Comparison of ENCODE assay signal across 8 cellular contexts in the genomic region with DNA sequence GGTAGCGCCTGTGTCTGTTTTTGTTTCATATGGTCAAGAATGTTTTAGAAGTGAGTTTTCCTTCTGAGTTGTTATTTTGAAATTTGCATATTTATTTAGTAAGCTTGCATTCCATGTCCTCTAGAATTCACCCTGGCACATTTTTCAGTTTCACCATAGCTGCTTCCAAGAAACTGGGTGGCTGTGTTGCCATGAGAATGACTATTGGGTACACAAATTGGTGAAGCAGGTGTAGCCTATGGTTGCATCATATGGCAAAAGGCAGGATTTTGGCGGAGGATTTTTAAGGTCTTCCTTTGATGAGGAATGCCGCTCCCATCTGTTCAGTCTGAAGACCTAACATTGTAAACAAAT. TPM values are rescaled to one million over a fixed set of nuclear protein-coding genes. Genes with fewer than 3 reads are reported as not detected.
DNase-seq lines count a peak whose midpoint lies in the region; ATAC-seq and TF ChIP-seq lines count a peak whose summit lies in the region.

No MANE protein-coding gene starts in this region.

- H3K4me3 ChIP-seq in HUES48 (ENCODE audit: low read depth, low read length) (peak overlapping the region; percentile 89), gastroesophageal sphincter (peak overlapping the region; percentile 92 to 100), spleen (peak overlapping the region; percentile 72 to 96 (median 82))

- H3K27ac ChIP-seq in HUES48 (ENCODE audit: low read depth, low read length) = no peak overlapping the region
- H3K27ac ChIP-seq in gastroesophageal sphincter = peak overlapping the region; percentile 94 to 100 (median 99)
- H3K27ac ChIP-seq in spleen = peak overlapping the region; percentile 96 to 100 (median 99)

- H3K4me1 ChIP-seq in HUES48 (ENCODE audit: control insufficient read depth, insufficient read depth, low read length) (peaks cover 23% of the 10 kb centered on the region), gastroesophageal sphincter (peaks cover 5 to 56% (median 20%) of the 10 kb centered on the region in 3 donors), spleen (peaks cover 28 to 75% (median 66%) of the 10 kb centered on the region in 6 donors)

- H3K27me3 ChIP-seq in HUES48 (ENCODE audit: control insufficient read depth, insufficient read depth, low read length) (no peaks in the 10 kb centered on the region), gastroesophageal sphincter (no peaks in the 10 kb centered on the region), spleen (replicated peaks in 1 of 7) (no peaks in the 10 kb centered on the region)

- peaks cover 32% of the 10 kb centered on the region for H3K36me3 ChIP-seq in HUES48 (ENCODE audit: control insufficient read depth, insufficient read depth, low read length)
- H3K36me3 ChIP-seq in gastroesophageal sphincter = peaks cover 4 to 33% of the 10 kb centered on the region in 2 donors
- peaks cover 5 to 41% (median 31%) of the 10 kb centered on the region in 6 donors for H3K36me3 ChIP-seq in spleen

- POLR2A ChIA-PET in activated B cell treated with CpG ODN at 0.5 μM for 24 hours (lab: Charles Lee) = interaction anchor here (0.6 to 22.7 kb wide), 12 partner anchors 11 to 152 kb away, joined by 3 to 795 read pairs (median 22); partner anchors contain the start of gene SLC12A3

- H3K9me3 ChIP-seq in HUES48 (ENCODE audit: control insufficient read depth, insufficient read depth, low read length) (no peaks in the 10 kb centered on the region), gastroesophageal sphincter (no peaks in the 10 kb centered on the region), spleen (no peaks in the 10 kb centered on the region)

- TF ChIP-seq EP300 in gastroesophageal sphincter (IDR thresholded peaks at IDR 0.05) = no peak

- intact Hi-C loops in activated B cell treated with CpG ODN at 0.5 μM for 24 hours (cut with micrococcal nuclease) = loop anchor here (1.0 to 10.0 kb wide), 5 partner anchors 8 to 604 kb away; partner anchors contain the start of genes AMFR, CCDC102A, MT1A and MT1M
- intact Hi-C loops in spleen (cut with DNase I; ENCODE audit: low total_unique reads) = loop anchor here (5.0 kb wide), 1 partner anchor 61 kb away; no protein-coding TSS in a partner anchor

- no peak for TF ChIP-seq CTCF in activated B cell treated with CpG ODN at 0.5 μM for 24 hours (IDR thresholded peaks at IDR 0.05)
- TF ChIP-seq CTCF in gastroesophageal sphincter (IDR thresholded peaks at IDR 0.05) = no peak
- peak in 1 of 11 experiments; percentile 4 for TF ChIP-seq CTCF in spleen (IDR thresholded peaks at IDR 0.05 in 8 of 11, conservative IDR thresholded peaks at IDR 0.05 in 3 of 11)

- peaks cover 63% of the 10 kb centered on the region for H3K4me1 Mint-ChIP-seq in activated B cell treated with CpG ODN at 0.5 μM for 24 hours

- CTCF ChIA-PET in activated B cell treated with CpG ODN at 0.5 μM for 24 hours (lab: Charles Lee) = interaction anchor here (0.7 to 2.2 kb wide), 6 partner anchors 20 to 70 kb away, joined by 3 to 8 read pairs (median 6); no protein-coding TSS in a partner anchor

- no peaks in the 10 kb centered on the region for H3K9me3 Mint-ChIP-seq in activated B cell treated with CpG ODN at 0.5 μM for 24 hours

- DNase-seq in activated B cell treated with CpG ODN at 0.5 μM for 24 hours (no peak), spleen (no peak), amniotic stem cell (lab: John Stamatoyannopoulos, UW) (no peak), NCI-H1930 (lab: John Stamatoyannopoulos, UW) (no peak)

- ATAC-seq in activated B cell treated with CpG ODN at 0.5 μM for 24 hours (ENCODE audit: low read depth) = no peak
- ATAC-seq in gastroesophageal sphincter = no peak
- ATAC-seq in GM18867 (IDR thresholded peaks at IDR 0.05; ENCODE audit: unreplicated experiment) = no peak
- ATAC-seq in GM21529 (IDR thresholded peaks at IDR 0.05; ENCODE audit: unreplicated experiment) = no peak

- H3K27me3 Mint-ChIP-seq in activated B cell treated with CpG ODN at 0.5 μM for 24 hours = no peaks in the 10 kb centered on the region

- H3K36me3 Mint-ChIP-seq in activated B cell treated with CpG ODN at 0.5 μM for 24 hours (ENCODE audit: low read depth) = peaks cover 61% of the 10 kb centered on the region

- 13 to 25% methylated on average over 2 to 3 of the region's 3 CpGs for WGBS in gastroesophageal sphincter (ENCODE audit: low coverage in 1 of 2), 2 donors
- 25 to 40% (median 26%) methylated on average over 3 of the region's 3 CpGs for WGBS in spleen, 5 donors

- peak overlapping the region; percentile 95 for H3K27ac Mint-ChIP-seq in activated B cell treated with CpG ODN at 0.5 μM for 24 hours

- peak overlapping the region; percentile 90 for H3K9ac ChIP-seq in HUES48 (ENCODE audit: low read depth, low read length)

- H3K4me3 Mint-ChIP-seq in activated B cell treated with CpG ODN at 0.5 μM for 24 hours = peak overlapping the region; percentile 97

- no peak for TF ChIP-seq POLR2A in gastroesophageal sphincter (IDR thresholded peaks at IDR 0.05)
- no peak for TF ChIP-seq POLR2A in spleen (IDR thresholded peaks at IDR 0.05)

RNA-seq across cellular contexts. Expression of gene HERPUD1, which starts 1.3 kb away (rescaled TPM):
- total RNA-seq in activated B cell treated with CpG ODN at 0.5 μM for 24 hours = 766 and 820 TPM in 2 replicates
- 10 to 100 TPM; 41.2 to 87.5 (median 79.1) TPM for total RNA-seq in gastroesophageal sphincter
- total RNA-seq in spleen = 100 to 1,000 TPM; 162 to 370 (median 205) TPM
- 100 to 1,000 TPM in 1 of 3 donors, 10 to 100 TPM in 2; 84.1 to 105 (median 92.5) TPM for polyA plus RNA-seq in spleen

RNA-seq across cellular contexts. Expression of gene CETP, which starts 28.5 kb away (rescaled TPM):
- 1.0 and 1.4 TPM in 2 replicates for total RNA-seq in activated B cell treated with CpG ODN at 0.5 μM for 24 hours
- total RNA-seq in gastroesophageal sphincter = 1 to 10 TPM in 1 of 4 donors, not detected in 3; 1.6 TPM
- total RNA-seq in spleen = 10 to 100 TPM; 15.4 to 73.8 (median 34.5) TPM
- 10 to 100 TPM in 1 of 3 donors, 1 to 10 TPM in 2; 7.6 to 13.8 (median 9.8) TPM for polyA plus RNA-seq in spleen

RNA-seq across cellular contexts. Expression of gene NLRC5, which starts 56.1 kb away (rescaled TPM):
- total RNA-seq in activated B cell treated with CpG ODN at 0.5 μM for 24 hours (296 and 372 TPM in 2 replicates), gastroesophageal sphincter (10 to 100 TPM; 11.1 to 39.7 (median 16.3) TPM), spleen (100 to 1,000 TPM; 206 to 401 (median 237) TPM)
- 100 to 1,000 TPM in 2 of 3 donors, 10 to 100 TPM in 1; 52.0 to 175 (median 161) TPM for polyA plus RNA-seq in spleen
